24 cellular contexts compared by ENCODE assay signal in genomic region chr7:86574006-86574405, GRCh38.
"Had no signal": no experiment of that assay in that cellular context is flagged by ENCODE, and none has a peak within 500 bp of the region (broad histone marks: within the 10 kb centered on the region; RNA-seq: fewer than 3 reads in every experiment).

No MANE protein-coding gene starts in this region.

- H3K27me3 ChIP-seq: esophagus muscularis mucosa, gastrocnemius medialis, neural progenitor cell, ovary, suprapubic skin, tibial nerve, upper lobe of right lung had no signal

- H3K27ac Mint-ChIP-seq: immature natural killer cell; natural killer cell treated with Interleukin-12 subunit alpha and Interleukin-12 subunit beta and Interleukin-15 and Interleukin-18, amount 100 ng/mL, for 72 hours; neural progenitor cell; stimulated activated effector memory CD8-positive, alpha-beta T cell treated with anti-CD3 and anti-CD28 coated beads, Interleukin-12 subunit alpha, Interleukin-12 subunit beta, amount 100 ng/mL, for 72 hours had no signal

- H3K36me3 ChIP-seq: esophagus muscularis mucosa, gastrocnemius medialis, neural progenitor cell, ovary, suprapubic skin, tibial nerve, upper lobe of right lung had no signal

- H3K4me1 Mint-ChIP-seq: immature natural killer cell; neural progenitor cell; stimulated activated effector memory CD8-positive, alpha-beta T cell treated with anti-CD3 and anti-CD28 coated beads, Interleukin-12 subunit alpha, Interleukin-12 subunit beta, amount 100 ng/mL, for 72 hours had no signal

- DNase-seq: effector memory CD4-positive, alpha-beta T cell; gastrocnemius medialis; glutamatergic neuron; immature natural killer cell; left colon; left ventricle myocardium superior; mesenchymal stem cell; midbrain; nucleus accumbens; ovary; right cardiac atrium; small intestine; stimulated activated CD4-positive, alpha-beta T cell treated with anti-CD3 and anti-CD28 coated beads, Interleukin-2, amount 100 ng/mL, for 48 hours; stimulated activated CD8-positive, alpha-beta memory T cell treated with anti-CD3 and anti-CD28 coated beads, Interleukin-4, amount 100 ng/mL, for 48 hours; stimulated activated naive CD8-positive, alpha-beta T cell treated with anti-CD3 and anti-CD28 coated beads, Interleukin-15, Interleukin-2, amounts not matched to agents 100 U/mL and 50 U/mL, for 24 hours; upper lobe of right lung had no signal

- H3K4me1 ChIP-seq: esophagus muscularis mucosa, gastrocnemius medialis, neural progenitor cell, suprapubic skin, tibial nerve, upper lobe of right lung had no signal

- H3K36me3 Mint-ChIP-seq: immature natural killer cell; neural progenitor cell; stimulated activated effector memory CD8-positive, alpha-beta T cell treated with anti-CD3 and anti-CD28 coated beads, Interleukin-12 subunit alpha, Interleukin-12 subunit beta, amount 100 ng/mL, for 72 hours had no signal

- H3K27me3 Mint-ChIP-seq: natural killer cell treated with Interleukin-12 subunit alpha and Interleukin-12 subunit beta and Interleukin-15 and Interleukin-18, amount 100 ng/mL, for 72 hours had no signal

- H3K27ac ChIP-seq: epithelial cell of prostate, esophagus muscularis mucosa, gastrocnemius medialis, neural progenitor cell, ovary, suprapubic skin, tibial nerve, upper lobe of right lung had no signal

- H3K9me3 ChIP-seq: esophagus muscularis mucosa, gastrocnemius medialis, ovary, tibial nerve, upper lobe of right lung had no signal

- H3K4me3 Mint-ChIP-seq: immature natural killer cell; natural killer cell treated with Interleukin-12 subunit alpha and Interleukin-12 subunit beta and Interleukin-15 and Interleukin-18, amount 100 ng/mL, for 72 hours; neural progenitor cell; stimulated activated effector memory CD8-positive, alpha-beta T cell treated with anti-CD3 and anti-CD28 coated beads, Interleukin-12 subunit alpha, Interleukin-12 subunit beta, amount 100 ng/mL, for 72 hours had no signal

- ATAC-seq: gastrocnemius medialis; left colon; left ventricle myocardium superior; natural killer cell treated with Interleukin-12 subunit alpha and Interleukin-12 subunit beta and Interleukin-15 and Interleukin-18, amount 100 ng/mL, for 72 hours; right cardiac atrium; stimulated activated effector memory CD8-positive, alpha-beta T cell treated with anti-CD3 and anti-CD28 coated beads, Interleukin-12 subunit alpha, Interleukin-12 subunit beta, amount 100 ng/mL, for 72 hours; stimulated activated naive CD8-positive, alpha-beta T cell treated with anti-CD3 and anti-CD28 coated beads, Interleukin-15, Interleukin-2, amounts not matched to agents 100 U/mL and 50 U/mL, for 24 hours; upper lobe of right lung had no signal

- H3K4me3 ChIP-seq: esophagus muscularis mucosa, gastrocnemius medialis, lung, neural progenitor cell, ovary, suprapubic skin, tibial nerve, upper lobe of right lung had no signal
